ENCODE assay signal across 18 cellular contexts in the genomic region with DNA sequence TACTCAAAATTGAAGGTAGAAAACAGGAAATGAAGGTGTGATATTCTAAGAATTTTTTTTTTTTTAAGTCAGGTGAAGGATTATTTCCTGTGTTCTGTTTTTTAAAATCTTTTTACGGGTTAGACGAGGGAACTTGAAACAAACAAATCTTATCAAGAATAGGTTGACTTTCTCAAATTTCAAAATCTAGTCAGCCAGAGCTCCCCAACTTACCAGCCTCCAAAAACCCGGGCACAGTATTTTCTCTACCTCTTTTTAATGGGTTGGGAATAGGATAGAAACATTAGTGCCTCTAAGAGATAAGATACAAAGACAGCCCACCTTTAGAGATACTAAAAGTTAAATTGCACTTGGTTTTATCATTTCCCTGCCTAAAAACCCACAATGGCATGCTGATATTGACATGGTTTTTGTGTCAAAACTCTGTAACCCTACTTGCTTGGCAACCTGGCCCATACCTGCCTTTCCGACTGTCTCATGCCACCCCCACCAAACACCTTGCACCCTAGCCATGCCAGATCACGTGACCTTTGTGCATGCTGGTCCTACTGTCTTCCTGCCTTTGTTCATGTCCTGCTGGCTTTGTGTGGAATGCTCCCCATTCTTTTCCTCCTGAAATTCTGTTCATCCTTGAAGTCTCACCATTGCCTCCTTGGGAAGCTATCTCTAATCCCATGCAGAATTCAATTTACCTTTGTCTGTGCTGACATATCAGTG. TPM values are rescaled to one million over a fixed set of nuclear protein-coding genes. Genes with fewer than 3 reads are reported as not detected.
DNase-seq lines count a peak whose midpoint lies in the region; TF ChIP-seq lines count a peak whose summit lies in the region.
"Had no signal": no experiment of that assay in that cellular context is flagged by ENCODE, and none has a peak within 500 bp of the region (broad histone marks: within the 10 kb centered on the region; RNA-seq: fewer than 3 reads in every experiment).

No MANE protein-coding gene starts in this region.

- DNase-seq in stimulated activated naive CD4-positive, alpha-beta T cell (lab: John Stamatoyannopoulos, UW): peak in 5 of 6 experiments; percentile 14 to 88 (median 86)
- DNase-seq in stimulated activated naive CD4-positive, alpha-beta T cell treated with Interleukin-2 at 50 U/mL for 16 hours (lab: John Stamatoyannopoulos, UW): no peak
- DNase-seq in activated T-helper 1 cell treated with anti-CD3 and anti-CD28 coated beads, Interleukin-12 subunit alpha, Interleukin-12 subunit beta, Interleukin-2, Interleukin-4 antibody, amounts not matched to agents 30 ng/mL and 10 ng/mL and 1 ng/mL, durations not matched to agents 14 hours and 24 hours and 36 hours (ENCODE audit: low spot score): no peak
- DNase-seq in glutamatergic neuron: no peak
- peak; percentile 25 for DNase-seq in type B pancreatic cell (ENCODE audit: extremely low spot score, unreplicated experiment)
- DNase-seq in HEK293T (ENCODE audit: extremely low spot score): no peak
- no peak for DNase-seq in inferior parietal cortex (ENCODE audit: extremely low spot score)
- DNase-seq in cerebellum (ENCODE audit: low spot score): no peak
- DNase-seq: DND-41; KBM-7; NCI-H526 treated with DMSO at 0.1 percent for 48 hours; RPMI8226; stimulated activated CD8-positive, alpha-beta memory T cell treated with anti-CD3 and anti-CD28 coated beads, Interleukin-4, amount 100 ng/mL, for 48 hours had no signal

- peak overlapping the region; percentile 66 for H3K4me3 Mint-ChIP-seq in activated T-helper 1 cell treated with anti-CD3 and anti-CD28 coated beads, Interleukin-12 subunit alpha, Interleukin-12 subunit beta, Interleukin-2, Interleukin-4 antibody, amounts not matched to agents 30 ng/mL and 10 ng/mL and 1 ng/mL, durations not matched to agents 14 hours and 24 hours and 36 hours
- no peak overlapping the region for H3K4me3 Mint-ChIP-seq in glutamatergic neuron (ENCODE audit: unreplicated experiment)
- H3K4me3 Mint-ChIP-seq in type B pancreatic cell: peak overlapping the region; percentile 23

- no peaks in the 10 kb centered on the region for H3K27me3 Mint-ChIP-seq in activated T-helper 1 cell treated with anti-CD3 and anti-CD28 coated beads, Interleukin-12 subunit alpha, Interleukin-12 subunit beta, Interleukin-2, Interleukin-4 antibody, amounts not matched to agents 30 ng/mL and 10 ng/mL and 1 ng/mL, durations not matched to agents 14 hours and 24 hours and 36 hours (ENCODE audit: insufficient read depth)
- H3K27me3 Mint-ChIP-seq in glutamatergic neuron (ENCODE audit: unreplicated experiment) (peaks cover 3% of the 10 kb centered on the region), type B pancreatic cell (peaks cover 40% of the 10 kb centered on the region)

- CTCF ChIA-PET in HEK293T (lab: Yijun Ruan, JAX): interaction anchor here (0.5 kb wide), 1 partner anchor 58 kb away, joined by 3 read pairs; no protein-coding TSS in a partner anchor

- peaks cover 72% of the 10 kb centered on the region for H3K4me1 Mint-ChIP-seq in activated T-helper 1 cell treated with anti-CD3 and anti-CD28 coated beads, Interleukin-12 subunit alpha, Interleukin-12 subunit beta, Interleukin-2, Interleukin-4 antibody, amounts not matched to agents 30 ng/mL and 10 ng/mL and 1 ng/mL, durations not matched to agents 14 hours and 24 hours and 36 hours (ENCODE audit: low read depth)
- H3K4me1 Mint-ChIP-seq in glutamatergic neuron (ENCODE audit: low read depth, unreplicated experiment): peaks cover 15% of the 10 kb centered on the region
- peaks cover 7% of the 10 kb centered on the region for H3K4me1 Mint-ChIP-seq in type B pancreatic cell (ENCODE audit: unreplicated experiment)

- no peaks in the 10 kb centered on the region for H3K9me3 Mint-ChIP-seq in activated T-helper 1 cell treated with anti-CD3 and anti-CD28 coated beads, Interleukin-12 subunit alpha, Interleukin-12 subunit beta, Interleukin-2, Interleukin-4 antibody, amounts not matched to agents 30 ng/mL and 10 ng/mL and 1 ng/mL, durations not matched to agents 14 hours and 24 hours and 36 hours
- peaks cover 5% of the 10 kb centered on the region for H3K9me3 Mint-ChIP-seq in glutamatergic neuron (ENCODE audit: unreplicated experiment)
- H3K9me3 Mint-ChIP-seq in type B pancreatic cell: no peaks in the 10 kb centered on the region

- no peak for TF ChIP-seq CTCF in glutamatergic neuron (IDR thresholded peaks at IDR 0.05; ENCODE audit: partially characterized antibody, unreplicated experiment)
- TF ChIP-seq CTCF in type B pancreatic cell (conservative IDR thresholded peaks at IDR 0.05): no peak

- intact Hi-C loops in activated T-helper 1 cell treated with anti-CD3 and anti-CD28 coated beads, Interleukin-12 subunit alpha, Interleukin-12 subunit beta, Interleukin-2, Interleukin-4 antibody, amounts not matched to agents 30 ng/mL and 10 ng/mL and 1 ng/mL, durations not matched to agents 14 hours and 24 hours and 36 hours (cut with micrococcal nuclease): loop anchor here (10.0 kb wide), 1 partner anchor 738 kb away; a partner anchor contains a TSS

- POLR2A ChIA-PET in HEK293T (lab: Yijun Ruan, JAX): no interaction called here

- H3K36me3 Mint-ChIP-seq in activated T-helper 1 cell treated with anti-CD3 and anti-CD28 coated beads, Interleukin-12 subunit alpha, Interleukin-12 subunit beta, Interleukin-2, Interleukin-4 antibody, amounts not matched to agents 30 ng/mL and 10 ng/mL and 1 ng/mL, durations not matched to agents 14 hours and 24 hours and 36 hours (ENCODE audit: low read depth): peaks cover 32% of the 10 kb centered on the region
- H3K36me3 Mint-ChIP-seq in glutamatergic neuron (ENCODE audit: unreplicated experiment) (peaks cover 6% of the 10 kb centered on the region), type B pancreatic cell (no peaks in the 10 kb centered on the region)

- H3K27ac Mint-ChIP-seq in activated T-helper 1 cell treated with anti-CD3 and anti-CD28 coated beads, Interleukin-12 subunit alpha, Interleukin-12 subunit beta, Interleukin-2, Interleukin-4 antibody, amounts not matched to agents 30 ng/mL and 10 ng/mL and 1 ng/mL, durations not matched to agents 14 hours and 24 hours and 36 hours: peak overlapping the region; percentile 87
- H3K27ac Mint-ChIP-seq in glutamatergic neuron (ENCODE audit: unreplicated experiment) (peak overlapping the region; percentile 24), type B pancreatic cell (peak overlapping the region; percentile 47)

TF ChIP-seq in HEK293T, 16 proteins besides CTCF, POLR2A, EP300 and RAD21:
- TF ChIP-seq BHLHE40 (IDR thresholded peaks at IDR 0.05; ENCODE audit: borderline replicate concordance) (no peak), SP1 (IDR thresholded peaks at IDR 0.05) (no peak), ZNF384 (IDR thresholded peaks at IDR 0.05) (no peak), HDGF (IDR thresholded peaks at IDR 0.05; ENCODE audit: borderline replicate concordance) (no peak)

RNA-seq across cellular contexts. Expression of a gene that starts 4.2 kb away (rescaled TPM):
- total RNA-seq in activated T-helper 1 cell treated with anti-CD3 and anti-CD28 coated beads, Interleukin-12 subunit alpha, Interleukin-12 subunit beta, Interleukin-2, Interleukin-4 antibody, amounts not matched to agents 30 ng/mL and 10 ng/mL and 1 ng/mL, durations not matched to agents 14 hours and 24 hours and 36 hours: 26.5 and 26.8 TPM in 2 replicates
- total RNA-seq in glutamatergic neuron (ENCODE audit: unreplicated experiment): 21.8 TPM
- total RNA-seq in type B pancreatic cell (ENCODE audit: low replicate concordance): 20.4 and 40.8 TPM in 2 replicates
- total RNA-seq in cerebellum: 24.1 TPM

RNA-seq across cellular contexts. Expression of a gene that starts 49.0 kb away (rescaled TPM):
- not detected in 2 replicates for total RNA-seq in activated T-helper 1 cell treated with anti-CD3 and anti-CD28 coated beads, Interleukin-12 subunit alpha, Interleukin-12 subunit beta, Interleukin-2, Interleukin-4 antibody, amounts not matched to agents 30 ng/mL and 10 ng/mL and 1 ng/mL, durations not matched to agents 14 hours and 24 hours and 36 hours
- not detected for total RNA-seq in glutamatergic neuron (ENCODE audit: unreplicated experiment)
- 2.1 and 2.4 TPM in 2 replicates for total RNA-seq in type B pancreatic cell (ENCODE audit: low replicate concordance)
- 0.09 TPM for total RNA-seq in cerebellum
- total RNA-seq: astrocyte; fibroblast of villous mesenchyme; mesenteric fat pad; pulmonary artery endothelial cell; T-helper 2 cell treated with Interferon-gamma antibody and Interleukin-4, amounts not matched to agents 100 ng/mL and 5 ng/mL, for 36 hours had no signal

Comparison
In these comparisons a context has a peak if more than half of its experiments do, and no peak if none do; other contexts are left out.
1. DNase-seq: peak in stimulated activated naive CD4-positive, alpha-beta T cell (5 of 6) and type B pancreatic cell (single experiment); none in stimulated activated naive CD4-positive, alpha-beta T cell treated with Interleukin-2 at 50 U/mL for 16 hours (single experiment), activated T-helper 1 cell treated with anti-CD3 and anti-CD28 coated beads, Interleukin-12 subunit alpha, Interleukin-12 subunit beta, Interleukin-2, Interleukin-4 antibody, amounts not matched to agents 30 ng/mL and 10 ng/mL and 1 ng/mL, durations not matched to agents 14 hours and 24 hours and 36 hours (single experiment), glutamatergic neuron (single experiment), HEK293T (single experiment), inferior parietal cortex (single experiment) and cerebellum (single experiment).
2. H3K27ac Mint-ChIP-seq: peak in every context shown above with its lines; median percentile 87 in activated T-helper 1 cell treated with anti-CD3 and anti-CD28 coated beads, Interleukin-12 subunit alpha, Interleukin-12 subunit beta, Interleukin-2, Interleukin-4 antibody, amounts not matched to agents 30 ng/mL and 10 ng/mL and 1 ng/mL, durations not matched to agents 14 hours and 24 hours and 36 hours; 47 in type B pancreatic cell; 24 in glutamatergic neuron.